ENCODE assay signal across 20 cellular contexts in genomic region chr4:140395668-140396067, GRCh38. TPM values are rescaled to one million over a fixed set of nuclear protein-coding genes. Genes with fewer than 3 reads are reported as not detected.
"Had no signal": no experiment of that assay in that cellular context is flagged by ENCODE, and none has a peak within 500 bp of the region (broad histone marks: within the 10 kb centered on the region; RNA-seq: fewer than 3 reads in every experiment).

No MANE protein-coding gene starts in this region.

- H3K4me1 ChIP-seq: esophagus muscularis mucosa, lower lobe of right lung, neural progenitor cell, transverse colon had no signal

- H3K9me3 ChIP-seq: esophagus muscularis mucosa, lower lobe of right lung, ovary, transverse colon had no signal

- H3K36me3 ChIP-seq: lower lobe of right lung, ovary, transverse colon had no signal

- DNase-seq: activated CD4-positive, alpha-beta T cell treated with anti-CD3 and anti-CD28 coated beads, Interleukin-2, amount 10 ng/mL, durations not matched to agents 7 days and 5 days; activated CD4-positive, CD25-positive, alpha-beta regulatory T cell; activated CD8-positive, alpha-beta memory T cell treated with anti-CD3 and anti-CD28 coated beads, Interleukin-2, amount 50 U/mL, for 48 hours; activated gamma-delta T cell; activated T-cell treated with anti-CD3 and anti-CD28 coated beads, Interleukin-2, amount 50 U/mL, for 72 hours; foreskin melanocyte; head of caudate nucleus; left colon; lower lobe of right lung; midbrain; ovary; stimulated activated naive CD8-positive, alpha-beta T cell treated with anti-CD3 and anti-CD28 coated beads, Interleukin-15, Interleukin-2, amounts not matched to agents 100 U/mL and 50 U/mL, for 24 hours; transverse colon had no signal

- H3K27me3 ChIP-seq: cardiac muscle cell, esophagus muscularis mucosa, neural progenitor cell, ovary, transverse colon had no signal

- H3K9me3 Mint-ChIP-seq: activated CD4-positive, alpha-beta T cell treated with anti-CD3 and anti-CD28 coated beads, Interleukin-2, amount 10 ng/mL, durations not matched to agents 7 days and 5 days; activated naive CD4-positive, alpha-beta T cell treated with anti-CD3 and anti-CD28 coated beads, Interleukin-2, amount 50 U/mL, for 72 hours; activated T-cell treated with anti-CD3 and anti-CD28 coated beads, Interleukin-2, amount 50 U/mL, for 72 hours; neural progenitor cell had no signal

- H3K4me2 ChIP-seq: neural progenitor cell had no signal

- ATAC-seq: activated naive CD4-positive, alpha-beta T cell treated with anti-CD3 and anti-CD28 coated beads, Interleukin-2, amount 50 U/mL, for 72 hours; activated T-cell treated with anti-CD3 and anti-CD28 coated beads, Interleukin-2, amount 50 U/mL, for 72 hours; left colon; lower lobe of right lung; sciatic nerve; stimulated activated naive CD8-positive, alpha-beta T cell treated with anti-CD3 and anti-CD28 coated beads, Interleukin-15, Interleukin-2, amounts not matched to agents 100 U/mL and 50 U/mL, for 24 hours had no signal

- H3K4me3 ChIP-seq: cardiac muscle cell, esophagus muscularis mucosa, lower lobe of right lung, neural progenitor cell, ovary, transverse colon had no signal

- H2AFZ ChIP-seq: neural progenitor cell had no signal

- H3K27ac Mint-ChIP-seq: activated CD4-positive, alpha-beta T cell treated with anti-CD3 and anti-CD28 coated beads, Interleukin-2, amount 10 ng/mL, durations not matched to agents 7 days and 5 days; activated naive CD4-positive, alpha-beta T cell treated with anti-CD3 and anti-CD28 coated beads, Interleukin-2, amount 50 U/mL, for 72 hours; activated T-cell treated with anti-CD3 and anti-CD28 coated beads, Interleukin-2, amount 50 U/mL, for 72 hours; neural progenitor cell had no signal

- FAIRE-seq: endometrium, islet of Langerhans had no signal

- H3K9ac ChIP-seq: neural progenitor cell had no signal

- H3K27ac ChIP-seq: cardiac muscle cell, esophagus muscularis mucosa, lower lobe of right lung, neural progenitor cell, ovary, transverse colon had no signal

- H3K4me1 Mint-ChIP-seq: activated CD4-positive, alpha-beta T cell treated with anti-CD3 and anti-CD28 coated beads, Interleukin-2, amount 10 ng/mL, durations not matched to agents 7 days and 5 days; neural progenitor cell had no signal

- H3K4me3 Mint-ChIP-seq: activated CD4-positive, alpha-beta T cell treated with anti-CD3 and anti-CD28 coated beads, Interleukin-2, amount 10 ng/mL, durations not matched to agents 7 days and 5 days; activated T-cell treated with anti-CD3 and anti-CD28 coated beads, Interleukin-2, amount 50 U/mL, for 72 hours; neural progenitor cell had no signal

- H3K36me3 Mint-ChIP-seq: activated naive CD4-positive, alpha-beta T cell treated with anti-CD3 and anti-CD28 coated beads, Interleukin-2, amount 50 U/mL, for 72 hours had no signal

RNA-seq across cellular contexts. Expression of gene CLGN, which starts 31.8 kb away (rescaled TPM):
- total RNA-seq: activated naive CD4-positive, alpha-beta T cell treated with anti-CD3 and anti-CD28 coated beads, Interleukin-2, amount 50 U/mL, for 72 hours had no signal
